15 cellular contexts compared by ENCODE assay signal in genomic region chr14:96252323-96253052, GRCh38. TPM values are rescaled to one million over a fixed set of nuclear protein-coding genes. Genes with fewer than 3 reads are reported as not detected.
DNase-seq lines count a peak whose midpoint lies in the region; ATAC-seq and TF ChIP-seq lines count a peak whose summit lies in the region.
"Had no signal": no experiment of that assay in that cellular context is flagged by ENCODE, and none has a peak within 500 bp of the region (broad histone marks: within the 10 kb centered on the region; RNA-seq: fewer than 3 reads in every experiment).

No MANE protein-coding gene starts in this region.

- H4K20me1 ChIP-seq in osteoblast (ENCODE audit: insufficient read depth, low read length) = no peaks in the 10 kb centered on the region

- peak; percentile 74 for DNase-seq in DMS153 treated with DMSO at 0.1 percent for 48 hours (lab: John Stamatoyannopoulos, UW; ENCODE audit: unreplicated experiment)
- DNase-seq in NCI-H2029 treated with DMSO at 0.1 percent for 48 hours (lab: John Stamatoyannopoulos, UW) = peak; percentile 6
- no peak for DNase-seq in adipocyte (ENCODE audit: low read depth)
- DNase-seq in osteoblast (ENCODE audit: insufficient read length, low spot score, missing footprints) = no peak
- no peak for DNase-seq in kidney tubule cell (ENCODE audit: low spot score)
- no peak for DNase-seq in NCI-H82 treated with DMSO at 0.1 percent for 48 hours (lab: John Stamatoyannopoulos, UW; ENCODE audit: unreplicated experiment)
- no peak for DNase-seq in KG1 (lab: John Stamatoyannopoulos, UW)
- DNase-seq in T-cell = no peak
- DNase-seq: activated CD4-positive, CD25-positive, alpha-beta regulatory T cell treated with anti-CD3 and anti-CD28 coated beads, Interleukin-2, amount 50 U/mL, for 72 hours; activated T-cell treated with anti-CD3 and anti-CD28 coated beads, Interleukin-2, amount 50 U/mL, for 1 hour; dermis blood vessel endothelial cell; immature natural killer cell; midbrain; MV-4-11 had no signal

- peak overlapping the region; percentile 37 for H3K4me2 ChIP-seq in osteoblast (ENCODE audit: insufficient read depth, low read length)

- H3K9me3 ChIP-seq in adipocyte (ENCODE audit: control insufficient read depth, low read length) (no peaks in the 10 kb centered on the region), osteoblast (ENCODE audit: low read depth, low read length) (no peaks in the 10 kb centered on the region)

- peaks cover 7% of the 10 kb centered on the region for H3K79me2 ChIP-seq in osteoblast (ENCODE audit: insufficient read depth, low read length)

- no peaks in the 10 kb centered on the region for H3K36me3 Mint-ChIP-seq in T-cell
- H3K36me3 Mint-ChIP-seq: immature natural killer cell had no signal

- H3K4me1 ChIP-seq in adipocyte (ENCODE audit: control insufficient read depth, insufficient read depth, low read length) = peaks cover 50% of the 10 kb centered on the region
- H3K4me1 ChIP-seq in osteoblast (ENCODE audit: insufficient read depth, low read length) = peaks cover 66% of the 10 kb centered on the region

- peak overlapping the region; percentile 76 for H3K27ac ChIP-seq in osteoblast (ENCODE audit: low read depth, low read length)
- H3K27ac ChIP-seq: HL-60 had no signal

- no peak for ATAC-seq in T-cell (replicated peaks in 1 of 4)

- H3K36me3 ChIP-seq in adipocyte (ENCODE audit: control insufficient read depth, insufficient read depth, low read length, severe bottlenecking) (no peaks in the 10 kb centered on the region), osteoblast (ENCODE audit: insufficient read depth, low read length) (no peaks in the 10 kb centered on the region)

- H2AFZ ChIP-seq in osteoblast (ENCODE audit: low read length) = peak overlapping the region; percentile 46

- H3K27me3 ChIP-seq in adipocyte (replicated peaks; ENCODE audit: control insufficient read depth, insufficient read depth, low read length) (no peaks in the 10 kb centered on the region), osteoblast (ENCODE audit: insufficient read depth, low read length) (no peaks in the 10 kb centered on the region)

- no peak overlapping the region for H3K4me3 Mint-ChIP-seq in T-cell
- H3K4me3 Mint-ChIP-seq: immature natural killer cell had no signal

- no peak overlapping the region for H3K27ac Mint-ChIP-seq in T-cell
- H3K27ac Mint-ChIP-seq: immature natural killer cell had no signal

- H3K4me1 Mint-ChIP-seq in T-cell = no peaks in the 10 kb centered on the region
- H3K4me1 Mint-ChIP-seq: immature natural killer cell had no signal

- H3K9ac ChIP-seq in adipocyte (ENCODE audit: low read length) = peak overlapping the region; percentile 43

- no peak for TF ChIP-seq CTCF in osteoblast (IDR thresholded peaks at IDR 0.05; ENCODE audit: extremely low read depth, low read depth, low read length)

- H3K27me3 Mint-ChIP-seq in T-cell = peaks cover 52 to 62% of the 10 kb centered on the region in 2 donors

- H3K4me3 ChIP-seq in adipocyte (ENCODE audit: low read length) = no peak overlapping the region
- H3K4me3 ChIP-seq in osteoblast (ENCODE audit: insufficient read depth, low read length) = no peak overlapping the region

- CTCF ChIA-PET in T-cell (lab: Charles Lee) = no interaction called here

- POLR2A ChIA-PET in T-cell (lab: Charles Lee) = no interaction called here

- H3K9me3 Mint-ChIP-seq in T-cell = no peaks in the 10 kb centered on the region
- H3K9me3 Mint-ChIP-seq: immature natural killer cell had no signal

RNA-seq across cellular contexts. Expression of gene BDKRB1, which starts 3.5 kb away (rescaled TPM):
- total RNA-seq in osteoblast (0.59 and 0.72 TPM in 2 replicates), T-cell (not detected)
- total RNA-seq: dermis blood vessel endothelial cell had no signal

RNA-seq across cellular contexts. Expression of gene BDKRB2, which starts 47.8 kb away (rescaled TPM):
- total RNA-seq in osteoblast (4.1 and 7.6 TPM in 2 replicates), T-cell (under 1 TPM in 2 of 5 donors, not detected in 3; 0.06 to 0.09 TPM)

Comparison
In these comparisons a context has a peak if more than half of its experiments do, and no peak if none do; other contexts are left out.
1. DNase-seq: peak in DMS153 treated with DMSO at 0.1 percent for 48 hours (single experiment) and NCI-H2029 treated with DMSO at 0.1 percent for 48 hours (single experiment); none in adipocyte (single experiment), osteoblast (single experiment), kidney tubule cell (single experiment), NCI-H82 treated with DMSO at 0.1 percent for 48 hours (single experiment), KG1 (single experiment) and T-cell (0 of 34).